Comparison of ENCODE assay signal across 1 cellular context in the genomic region with DNA sequence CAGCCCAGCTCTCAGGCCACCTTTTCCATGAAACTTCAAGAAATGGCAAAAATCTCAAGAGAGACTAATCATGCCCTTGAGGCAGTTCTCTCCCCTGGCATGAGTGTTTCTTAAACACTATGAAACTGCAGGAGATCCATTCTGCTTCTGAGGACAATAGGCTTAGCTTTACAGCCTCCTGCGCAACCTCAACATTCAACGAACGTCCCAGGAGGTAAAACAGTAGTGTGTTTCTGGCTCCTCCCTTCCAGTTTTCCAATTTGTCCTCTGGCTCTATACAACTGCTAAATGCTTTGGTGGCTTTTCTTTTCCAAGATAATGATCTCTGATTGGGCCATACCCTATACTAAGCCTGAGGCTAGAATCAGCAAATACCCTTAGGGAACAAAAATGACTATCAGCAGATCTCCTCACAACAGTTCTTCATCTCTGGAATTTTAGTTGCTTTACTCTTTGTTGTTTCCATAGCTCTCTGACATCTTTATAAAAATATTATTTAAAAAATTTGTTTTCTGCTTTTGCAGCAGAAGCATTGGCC.
TF ChIP-seq lines count a peak whose summit lies in the region.

No MANE protein-coding gene starts in this region.

TF ChIP-seq in K562, 482 proteins besides CTCF, POLR2A, EP300 and RAD21:
- no peak for TF ChIP-seq NFYB (IDR thresholded peaks at IDR 0.05; ENCODE audit: extremely low read depth, insufficient read length)
- TF ChIP-seq POLR2AphosphoS5 (IDR thresholded peaks at IDR 0.05; ENCODE audit: control insufficient read depth, insufficient read depth, low read depth, low read length), result no peak
- TF ChIP-seq, protein P1, sequence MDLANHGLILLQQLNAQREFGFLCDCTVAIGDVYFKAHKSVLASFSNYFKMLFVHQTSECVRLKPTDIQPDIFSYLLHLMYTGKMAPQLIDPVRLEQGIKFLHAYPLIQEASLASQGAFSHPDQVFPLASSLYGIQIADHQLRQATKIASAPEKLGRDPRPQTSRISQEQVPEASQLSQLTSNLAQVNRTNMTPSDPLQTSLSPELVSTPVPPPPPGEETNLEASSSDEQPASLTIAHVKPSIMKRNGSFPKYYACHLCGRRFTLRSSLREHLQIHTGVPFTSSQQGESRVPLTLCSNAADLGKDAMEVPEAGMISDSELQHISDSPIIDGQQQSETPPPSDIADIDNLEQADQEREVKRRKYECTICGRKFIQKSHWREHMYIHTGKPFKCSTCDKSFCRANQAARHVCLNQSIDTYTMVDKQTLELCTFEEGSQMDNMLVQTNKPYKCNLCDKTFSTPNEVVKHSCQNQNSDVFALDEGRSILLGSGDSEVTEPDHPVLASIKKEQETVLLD (IDR thresholded peaks at IDR 0.05), result no peak
- TF ChIP-seq ZNF583 (CRISPR knock-in tag; IDR thresholded peaks at IDR 0.05), result no peak
- no peak for TF ChIP-seq MCM5 (IDR thresholded peaks at IDR 0.05; ENCODE audit: low read depth)
